ENCODE assay signal across 21 cellular contexts in the genomic region with DNA sequence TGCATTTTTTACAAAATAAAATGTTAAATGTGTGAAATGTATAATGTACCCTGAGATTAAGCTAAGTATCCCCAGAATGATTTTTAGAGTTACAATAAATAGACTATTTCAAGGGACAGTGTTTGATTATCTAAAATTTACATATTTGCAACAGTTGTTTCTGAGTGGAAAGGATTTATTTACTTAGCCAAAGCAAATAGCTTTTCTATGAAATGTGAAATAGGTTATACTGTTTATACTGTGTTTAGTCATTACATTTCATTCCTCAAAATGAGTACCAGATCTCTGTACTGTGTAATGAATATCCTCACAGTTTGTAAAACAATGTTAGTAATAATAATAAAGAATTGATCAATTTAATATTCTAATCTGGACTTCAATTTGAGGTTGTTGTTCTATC.
DNase-seq lines count a peak whose midpoint lies in the region; ATAC-seq and TF ChIP-seq lines count a peak whose summit lies in the region.
"Had no signal": no experiment of that assay in that cellular context is flagged by ENCODE, and none has a peak within 500 bp of the region (broad histone marks: within the 10 kb centered on the region; RNA-seq: fewer than 3 reads in every experiment).

No MANE protein-coding gene starts in this region.

- no peaks in the 10 kb centered on the region for H3K27me3 ChIP-seq in brain microvascular endothelial cell (replicated peaks)
- no peaks in the 10 kb centered on the region for H3K27me3 ChIP-seq in skeletal muscle satellite cell (ENCODE audit: control insufficient read depth, insufficient read depth, low read length)
- H3K27me3 ChIP-seq: SJSA1 had no signal

- TF ChIP-seq CTCF in brain microvascular endothelial cell (IDR thresholded peaks at IDR 0.05; ENCODE audit: low read depth, low read length, missing control alignments) = no peak

- peak overlapping the region; percentile 49 for H3K27ac ChIP-seq in brain microvascular endothelial cell
- H3K27ac ChIP-seq: C4-2B had no signal

- H3K36me3 ChIP-seq in brain microvascular endothelial cell (replicated peaks) (no peaks in the 10 kb centered on the region), skeletal muscle satellite cell (ENCODE audit: insufficient read depth, low read length) (no peaks in the 10 kb centered on the region)
- H3K36me3 ChIP-seq: SJSA1 had no signal

- no peaks in the 10 kb centered on the region for H3K9me3 ChIP-seq in skeletal muscle satellite cell (replicated peaks; ENCODE audit: low read length)
- H3K9me3 ChIP-seq: SJSA1 had no signal

- peak; percentile 33 for DNase-seq in DMS53 (lab: John Stamatoyannopoulos, UW)
- DNase-seq in DMS53 treated with DMSO at 0.1 percent for 48 hours (lab: John Stamatoyannopoulos, UW; ENCODE audit: unreplicated experiment) = no peak
- DNase-seq in NCI-H69 (lab: John Stamatoyannopoulos, UW) = peak; percentile 34
- DNase-seq in brain microvascular endothelial cell = no peak
- DNase-seq in ureter (ENCODE audit: low spot score) = no peak
- DNase-seq in stimulated activated CD4-positive, alpha-beta T cell treated with anti-CD3 and anti-CD28 coated beads, Interleukin-15, amount 100 ng/mL, for 24 hours = no peak
- DNase-seq: 8988T; Calu3; CD8-positive, alpha-beta memory T cell; DMS153; GF-D8; KG1; NCI-H1105; NCI-H2029; NCI-H345; NCI-H524 treated with DMSO at 0.1 percent for 48 hours had no signal

- in situ Hi-C loops in brain microvascular endothelial cell (cut with HindIII; ENCODE audit: low pct_ligation_motif_present, low sequenced_read_pairs) = no loop called here

- H3K4me3 ChIP-seq in brain microvascular endothelial cell (ENCODE audit: low read depth, low read length) (no peak overlapping the region), skeletal muscle satellite cell (ENCODE audit: low read length) (no peak overlapping the region)
- H3K4me3 ChIP-seq: SJSA1 had no signal

- peak overlapping the region; percentile 10 for H3K4me2 ChIP-seq in skeletal muscle satellite cell (ENCODE audit: low read length)

- no peak for ATAC-seq in HG03342 (IDR thresholded peaks at IDR 0.05; ENCODE audit: unreplicated experiment)
- ATAC-seq: Right ventricle myocardium inferior had no signal

- H3K4me1 ChIP-seq in skeletal muscle satellite cell (ENCODE audit: control insufficient read depth, insufficient read depth, low read length) = peaks cover 43% of the 10 kb centered on the region

- H3K9ac ChIP-seq in skeletal muscle satellite cell (ENCODE audit: low read depth, low read length) = peak overlapping the region; percentile 22

Comparison
In these comparisons a context has a peak if more than half of its experiments do, and no peak if none do; other contexts are left out.
1. DNase-seq: peak in DMS53 (single experiment) and NCI-H69 (single experiment); none in DMS53 treated with DMSO at 0.1 percent for 48 hours (single experiment), brain microvascular endothelial cell (single experiment), ureter (single experiment) and stimulated activated CD4-positive, alpha-beta T cell treated with anti-CD3 and anti-CD28 coated beads, Interleukin-15, amount 100 ng/mL, for 24 hours (single experiment).